ENCODE assay signal across 1 cellular context in the genomic region with DNA sequence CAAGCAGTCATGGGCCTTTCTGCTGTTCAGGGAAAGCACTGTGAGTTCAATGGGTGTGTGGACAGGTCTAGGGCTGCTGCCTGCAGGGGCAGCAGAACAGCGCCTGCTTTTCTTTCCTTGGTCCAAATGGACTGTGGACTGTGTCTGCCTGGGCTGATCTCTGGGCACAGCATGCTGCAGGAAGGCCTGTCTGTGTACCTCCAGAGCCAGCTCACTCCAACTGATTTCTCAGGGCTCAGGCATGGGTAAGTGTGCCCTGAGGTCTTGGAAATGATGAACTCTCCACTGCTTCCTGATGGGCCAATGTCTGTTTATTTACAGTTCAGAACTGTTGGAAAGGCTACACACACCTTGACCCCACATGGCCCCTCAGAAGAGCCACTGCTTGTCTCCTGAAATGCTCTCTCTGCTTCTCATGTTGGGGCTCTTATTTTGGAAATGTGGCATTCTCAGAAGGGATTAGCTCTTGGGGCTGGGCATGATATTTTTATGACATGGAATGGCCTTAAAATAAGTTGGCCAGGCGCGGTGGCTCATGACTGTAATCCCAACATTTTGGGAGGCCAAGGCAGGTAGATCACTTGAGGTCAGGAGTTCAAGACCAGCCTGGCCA.
TF ChIP-seq lines count a peak whose summit lies in the region.

No MANE protein-coding gene starts in this region.

TF ChIP-seq in HepG2, 621 proteins besides CTCF, POLR2A, EP300 and RAD21 (continued from another document and continues in another):
- no peak for TF ChIP-seq FOXO4 (CRISPR knock-in tag; conservative IDR thresholded peaks at IDR 0.05)
- no peak for TF ChIP-seq ZNF782 (CRISPR knock-in tag; IDR thresholded peaks at IDR 0.05; ENCODE audit: borderline replicate concordance)
- TF ChIP-seq IKZF1 (IDR thresholded peaks at IDR 0.05), result no peak
- TF ChIP-seq ZFY (CRISPR knock-in tag; IDR thresholded peaks at IDR 0.05), result peak; percentile 45; the same call in 1 of the 2 replicates
- TF ChIP-seq MED8 (CRISPR knock-in tag; IDR thresholded peaks at IDR 0.05; ENCODE audit: insufficient replicate concordance), result no peak
- TF ChIP-seq ZNF432 (CRISPR knock-in tag; IDR thresholded peaks at IDR 0.05; ENCODE audit: borderline replicate concordance), result no peak
- no peak for TF ChIP-seq KDM6A (CRISPR knock-in tag; IDR thresholded peaks at IDR 0.05; ENCODE audit: low read depth)
- TF ChIP-seq, protein P1, sequence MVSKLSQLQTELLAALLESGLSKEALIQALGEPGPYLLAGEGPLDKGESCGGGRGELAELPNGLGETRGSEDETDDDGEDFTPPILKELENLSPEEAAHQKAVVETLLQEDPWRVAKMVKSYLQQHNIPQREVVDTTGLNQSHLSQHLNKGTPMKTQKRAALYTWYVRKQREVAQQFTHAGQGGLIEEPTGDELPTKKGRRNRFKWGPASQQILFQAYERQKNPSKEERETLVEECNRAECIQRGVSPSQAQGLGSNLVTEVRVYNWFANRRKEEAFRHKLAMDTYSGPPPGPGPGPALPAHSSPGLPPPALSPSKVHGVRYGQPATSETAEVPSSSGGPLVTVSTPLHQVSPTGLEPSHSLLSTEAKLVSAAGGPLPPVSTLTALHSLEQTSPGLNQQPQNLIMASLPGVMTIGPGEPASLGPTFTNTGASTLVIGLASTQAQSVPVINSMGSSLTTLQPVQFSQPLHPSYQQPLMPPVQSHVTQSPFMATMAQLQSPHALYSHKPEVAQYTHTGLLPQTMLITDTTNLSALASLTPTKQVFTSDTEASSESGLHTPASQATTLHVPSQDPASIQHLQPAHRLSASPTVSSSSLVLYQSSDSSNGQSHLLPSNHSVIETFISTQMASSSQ (IDR thresholded peaks at IDR 0.05; ENCODE audit: low read depth), result no peak
- TF ChIP-seq, protein P1 (CRISPR knock-in tag; IDR thresholded peaks at IDR 0.05; ENCODE audit: borderline replicate concordance), result peak; percentile 17; the same call in 1 of the 2 replicates
- no peak for TF ChIP-seq SCMH1 (CRISPR knock-in tag; IDR thresholded peaks at IDR 0.05; ENCODE audit: borderline replicate concordance)
- no peak for TF ChIP-seq MEIS2 (CRISPR knock-in tag; IDR thresholded peaks at IDR 0.05)
- TF ChIP-seq ZNF253 (CRISPR knock-in tag; IDR thresholded peaks at IDR 0.05; ENCODE audit: borderline replicate concordance), result no peak
- no peak for TF ChIP-seq HDAC6 (IDR thresholded peaks at IDR 0.05; ENCODE audit: low read depth, low read length)
- TF ChIP-seq, protein P2, sequence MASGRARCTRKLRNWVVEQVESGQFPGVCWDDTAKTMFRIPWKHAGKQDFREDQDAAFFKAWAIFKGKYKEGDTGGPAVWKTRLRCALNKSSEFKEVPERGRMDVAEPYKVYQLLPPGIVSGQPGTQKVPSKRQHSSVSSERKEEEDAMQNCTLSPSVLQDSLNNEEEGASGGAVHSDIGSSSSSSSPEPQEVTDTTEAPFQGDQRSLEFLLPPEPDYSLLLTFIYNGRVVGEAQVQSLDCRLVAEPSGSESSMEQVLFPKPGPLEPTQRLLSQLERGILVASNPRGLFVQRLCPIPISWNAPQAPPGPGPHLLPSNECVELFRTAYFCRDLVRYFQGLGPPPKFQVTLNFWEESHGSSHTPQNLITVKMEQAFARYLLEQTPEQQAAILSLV (CRISPR knock-in tag; IDR thresholded peaks at IDR 0.05; ENCODE audit: borderline replicate concordance), result no peak
- TF ChIP-seq ZFP90 (CRISPR knock-in tag; IDR thresholded peaks at IDR 0.05; ENCODE audit: borderline replicate concordance), result no peak
- no peak for TF ChIP-seq NKX3-1 (CRISPR knock-in tag; IDR thresholded peaks at IDR 0.05)
- no peak for TF ChIP-seq ZFP36 (IDR thresholded peaks at IDR 0.05; ENCODE audit: borderline replicate concordance, low read depth, low read length, partially characterized antibody)
- TF ChIP-seq RFX1 (IDR thresholded peaks at IDR 0.05), result no peak
- no peak; the same call in 1 of the 2 replicates for TF ChIP-seq ZBTB7B (CRISPR knock-in tag; IDR thresholded peaks at IDR 0.05)
- TF ChIP-seq, protein P3, sequence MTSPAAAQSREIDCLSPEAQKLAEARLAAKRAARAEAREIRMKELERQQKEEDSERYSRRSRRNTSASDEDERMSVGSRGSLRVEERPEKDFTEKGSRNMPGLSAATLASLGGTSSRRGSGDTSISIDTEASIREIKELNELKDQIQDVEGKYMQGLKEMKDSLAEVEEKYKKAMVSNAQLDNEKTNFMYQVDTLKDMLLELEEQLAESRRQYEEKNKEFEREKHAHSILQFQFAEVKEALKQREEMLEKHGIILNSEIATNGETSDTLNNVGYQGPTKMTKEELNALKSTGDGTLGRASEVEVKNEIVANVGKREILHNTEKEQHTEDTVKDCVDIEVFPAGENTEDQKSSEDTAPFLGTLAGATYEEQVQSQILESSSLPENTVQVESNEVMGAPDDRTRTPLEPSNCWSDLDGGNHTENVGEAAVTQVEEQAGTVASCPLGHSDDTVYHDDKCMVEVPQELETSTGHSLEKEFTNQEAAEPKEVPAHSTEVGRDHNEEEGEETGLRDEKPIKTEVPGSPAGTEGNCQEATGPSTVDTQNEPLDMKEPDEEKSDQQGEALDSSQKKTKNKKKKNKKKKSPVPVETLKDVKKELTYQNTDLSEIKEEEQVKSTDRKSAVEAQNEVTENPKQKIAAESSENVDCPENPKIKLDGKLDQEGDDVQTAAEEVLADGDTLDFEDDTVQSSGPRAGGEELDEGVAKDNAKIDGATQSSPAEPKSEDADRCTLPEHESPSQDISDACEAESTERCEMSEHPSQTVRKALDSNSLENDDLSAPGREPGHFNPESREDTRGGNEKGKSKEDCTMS (CRISPR knock-in tag; conservative IDR thresholded peaks at IDR 0.05), result no peak
- TF ChIP-seq ZFP91 (CRISPR knock-in tag; IDR thresholded peaks at IDR 0.05; ENCODE audit: borderline replicate concordance), result no peak; the same call in 1 of the 2 replicates
- TF ChIP-seq IKZF4 (CRISPR knock-in tag; IDR thresholded peaks at IDR 0.05; ENCODE audit: borderline replicate concordance, low read depth, not compliant biosample characterization), result no peak
- TF ChIP-seq GATAD2A (CRISPR knock-in tag; IDR thresholded peaks at IDR 0.05), result 0 out of 2 replicates have a peak, but pooled peaks have one; percentile 10
- TF ChIP-seq KLF13 (CRISPR knock-in tag; IDR thresholded peaks at IDR 0.05), result no peak
- no peak for TF ChIP-seq ZNF710 (CRISPR knock-in tag; IDR thresholded peaks at IDR 0.05; ENCODE audit: borderline replicate concordance)
- no peak for TF ChIP-seq ZNF343 (CRISPR knock-in tag; IDR thresholded peaks at IDR 0.05)
- no peak for TF ChIP-seq MIXL1 (CRISPR knock-in tag; IDR thresholded peaks at IDR 0.05)
- TF ChIP-seq LCORL (IDR thresholded peaks at IDR 0.05), result no peak
- no peak; the same call in 1 of the 2 replicates for TF ChIP-seq LCORL (CRISPR knock-in tag; IDR thresholded peaks at IDR 0.05)
- no peak for TF ChIP-seq DR1 (CRISPR knock-in tag; IDR thresholded peaks at IDR 0.05)
- TF ChIP-seq, protein P4, sequence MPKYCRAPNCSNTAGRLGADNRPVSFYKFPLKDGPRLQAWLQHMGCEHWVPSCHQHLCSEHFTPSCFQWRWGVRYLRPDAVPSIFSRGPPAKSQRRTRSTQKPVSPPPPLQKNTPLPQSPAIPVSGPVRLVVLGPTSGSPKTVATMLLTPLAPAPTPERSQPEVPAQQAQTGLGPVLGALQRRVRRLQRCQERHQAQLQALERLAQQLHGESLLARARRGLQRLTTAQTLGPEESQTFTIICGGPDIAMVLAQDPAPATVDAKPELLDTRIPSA (CRISPR knock-in tag; IDR thresholded peaks at IDR 0.05; ENCODE audit: borderline replicate concordance), result no peak
- TF ChIP-seq ZNF564 (CRISPR knock-in tag; IDR thresholded peaks at IDR 0.05), result no peak
- TF ChIP-seq ZNF580 (CRISPR knock-in tag; IDR thresholded peaks at IDR 0.05; ENCODE audit: borderline replicate concordance, low read depth), result 0 out of 2 replicates have a peak, but pooled peaks have one; percentile 33
- TF ChIP-seq ZEB1 (IDR thresholded peaks at IDR 0.05; ENCODE audit: insufficient replicate concordance, low read depth), result no peak
- TF ChIP-seq ZMYM4 (CRISPR knock-in tag; IDR thresholded peaks at IDR 0.05), result no peak
- TF ChIP-seq, protein P5, sequence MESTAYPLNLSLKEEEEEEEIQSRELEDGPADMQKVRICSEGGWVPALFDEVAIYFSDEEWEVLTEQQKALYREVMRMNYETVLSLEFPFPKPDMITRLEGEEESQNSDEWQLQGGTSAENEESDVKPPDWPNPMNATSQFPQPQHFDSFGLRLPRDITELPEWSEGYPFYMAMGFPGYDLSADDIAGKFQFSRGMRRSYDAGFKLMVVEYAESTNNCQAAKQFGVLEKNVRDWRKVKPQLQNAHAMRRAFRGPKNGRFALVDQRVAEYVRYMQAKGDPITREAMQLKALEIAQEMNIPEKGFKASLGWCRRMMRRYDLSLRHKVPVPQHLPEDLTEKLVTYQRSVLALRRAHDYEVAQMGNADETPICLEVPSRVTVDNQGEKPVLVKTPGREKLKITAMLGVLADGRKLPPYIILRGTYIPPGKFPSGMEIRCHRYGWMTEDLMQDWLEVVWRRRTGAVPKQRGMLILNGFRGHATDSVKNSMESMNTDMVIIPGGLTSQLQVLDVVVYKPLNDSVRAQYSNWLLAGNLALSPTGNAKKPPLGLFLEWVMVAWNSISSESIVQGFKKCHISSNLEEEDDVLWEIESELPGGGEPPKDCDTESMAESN (CRISPR knock-in tag; conservative IDR thresholded peaks at IDR 0.05), result no peak
- no peak for TF ChIP-seq ZBTB42 (CRISPR knock-in tag; IDR thresholded peaks at IDR 0.05)
- no peak for TF ChIP-seq MXD4 (CRISPR knock-in tag; IDR thresholded peaks at IDR 0.05)
- no peak for TF ChIP-seq ZNF891 (CRISPR knock-in tag; IDR thresholded peaks at IDR 0.05)
- TF ChIP-seq, protein P6, sequence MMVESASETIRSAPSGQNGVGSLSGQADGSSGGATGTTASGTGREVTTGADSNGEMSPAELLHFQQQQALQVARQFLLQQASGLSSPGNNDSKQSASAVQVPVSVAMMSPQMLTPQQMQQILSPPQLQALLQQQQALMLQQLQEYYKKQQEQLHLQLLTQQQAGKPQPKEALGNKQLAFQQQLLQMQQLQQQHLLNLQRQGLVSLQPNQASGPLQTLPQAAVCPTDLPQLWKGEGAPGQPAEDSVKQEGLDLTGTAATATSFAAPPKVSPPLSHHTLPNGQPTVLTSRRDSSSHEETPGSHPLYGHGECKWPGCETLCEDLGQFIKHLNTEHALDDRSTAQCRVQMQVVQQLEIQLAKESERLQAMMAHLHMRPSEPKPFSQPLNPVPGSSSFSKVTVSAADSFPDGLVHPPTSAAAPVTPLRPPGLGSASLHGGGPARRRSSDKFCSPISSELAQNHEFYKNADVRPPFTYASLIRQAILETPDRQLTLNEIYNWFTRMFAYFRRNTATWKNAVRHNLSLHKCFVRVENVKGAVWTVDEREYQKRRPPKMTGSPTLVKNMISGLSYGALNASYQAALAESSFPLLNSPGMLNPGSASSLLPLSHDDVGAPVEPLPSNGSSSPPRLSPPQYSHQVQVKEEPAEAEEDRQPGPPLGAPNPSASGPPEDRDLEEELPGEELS (CRISPR knock-in tag; IDR thresholded peaks at IDR 0.05), result 0 out of 2 replicates have a peak, but pooled peaks have one; percentile 25
- no peak for TF ChIP-seq EEA1 (CRISPR knock-in tag; IDR thresholded peaks at IDR 0.05; ENCODE audit: borderline replicate concordance)
- peak; percentile 42; the same call in 1 of the 2 replicates for TF ChIP-seq ERF (CRISPR knock-in tag; IDR thresholded peaks at IDR 0.05)
- TF ChIP-seq ZBTB7A (CRISPR knock-in tag; IDR thresholded peaks at IDR 0.05), result no peak
- TF ChIP-seq KDM1A (CRISPR knock-in tag; IDR thresholded peaks at IDR 0.05), result no peak
- no peak for TF ChIP-seq MAFG (CRISPR knock-in tag; IDR thresholded peaks at IDR 0.05)
